10 cellular contexts compared by ENCODE assay signal in genomic region chr7:75711634-75712494, GRCh38. TPM values are rescaled to one million over a fixed set of nuclear protein-coding genes. Genes with fewer than 3 reads are reported as not detected.
A peak's percentile ranks its signal among the peaks of the same experiment; 100 is the strongest.
DNase-seq lines count a peak whose midpoint lies in the region; ATAC-seq and TF ChIP-seq lines count a peak whose summit lies in the region.
"Had no signal": no experiment of that assay in that cellular context is flagged by ENCODE, and none has a peak within 500 bp of the region (broad histone marks: within the 10 kb centered on the region; RNA-seq: fewer than 3 reads in every experiment).

No MANE protein-coding gene starts in this region.

- H3K9me3 ChIP-seq in ascending aorta (peaks cover 8 to 12% of the 10 kb centered on the region in 2 donors), thoracic aorta (peaks cover 10% of the 10 kb centered on the region)

- DNase-seq in M059J (ENCODE audit: low read depth) (peak; percentile 24), ascending aorta (ENCODE audit: low spot score in 2 of 2) (peak in 1 of 2 donors; percentile 74), iris pigment epithelial cell (ENCODE audit: low read depth) (peak; percentile 67), thoracic aorta (ENCODE audit: low spot score) (no peak), NCI-H2196 (lab: John Stamatoyannopoulos, UW; ENCODE audit: unreplicated experiment) (no peak), amniotic stem cell (lab: John Stamatoyannopoulos, UW) (no peak), NCI-H1436 treated with DMSO at 0.1 percent for 48 hours (lab: John Stamatoyannopoulos, UW) (no peak), DMS79 treated with DMSO at 0.1 percent for 48 hours (lab: John Stamatoyannopoulos, UW) (no peak)
- DNase-seq: activated CD4-positive, alpha-beta T cell treated with anti-CD3 and anti-CD28 coated beads, Interleukin-2, amount 10 ng/mL, durations not matched to agents 24 days and 14 days; NCI-H526 had no signal

- H3K27me3 ChIP-seq in ascending aorta (no peaks in the 10 kb centered on the region), thoracic aorta (replicated peaks; ENCODE audit: insufficient read depth) (no peaks in the 10 kb centered on the region)

- peak overlapping the region; percentile 25 to 46 for H3K4me3 ChIP-seq in ascending aorta
- peak overlapping the region; percentile 48 for H3K4me3 ChIP-seq in thoracic aorta

- H3K4me1 ChIP-seq in ascending aorta, result peaks cover 9 to 48% of the 10 kb centered on the region in 2 donors
- peaks cover 32 to 64% of the 10 kb centered on the region in 2 donors for H3K4me1 ChIP-seq in thoracic aorta (ENCODE audit: control insufficient read depth in 1 of 2, low read depth in 2 of 2)

- H3K36me3 ChIP-seq in ascending aorta (no peaks in the 10 kb centered on the region), thoracic aorta (no peaks in the 10 kb centered on the region)

- TF ChIP-seq CTCF in ascending aorta (IDR thresholded peaks at IDR 0.05), result peak in 1 of 3 experiments; percentile 5
- TF ChIP-seq CTCF in thoracic aorta (IDR thresholded peaks at IDR 0.05), result no peak

- H3K27ac ChIP-seq in ascending aorta, result peak overlapping the region; percentile 94 to 97
- peak overlapping the region; percentile 90 to 92 for H3K27ac ChIP-seq in thoracic aorta

- intact Hi-C loops in ascending aorta (cut with DNase I), result loop anchor here (1.0 to 10.0 kb wide), 3 partner anchors 27 to 253 kb away; no protein-coding TSS in a partner anchor

- peak; percentile 55 for ATAC-seq in thoracic aorta (ENCODE audit: insufficient number of reproducible peaks, low FRiP score, low read depth)

RNA-seq across cellular contexts. Expression of gene HIP1, which starts 26.9 kb away (rescaled TPM):
- total RNA-seq in M059J (2014; rRNA removed; shearing (Covaris generic)), result 20.5 and 43.3 TPM in 2 replicates
- total RNA-seq in ascending aorta, result 47.5 TPM
- 10 to 100 TPM; 42.9 to 48.2 TPM for total RNA-seq in thoracic aorta

Comparison
In these comparisons a context has a peak if more than half of its experiments do, and no peak if none do; other contexts are left out.
1. DNase-seq: peak in M059J (single experiment) and iris pigment epithelial cell (single experiment); none in thoracic aorta (single experiment), NCI-H2196 (single experiment), amniotic stem cell (single experiment), NCI-H1436 treated with DMSO at 0.1 percent for 48 hours (single experiment) and DMS79 treated with DMSO at 0.1 percent for 48 hours (single experiment).